8 cellular contexts compared by ENCODE assay signal in the genomic region with DNA sequence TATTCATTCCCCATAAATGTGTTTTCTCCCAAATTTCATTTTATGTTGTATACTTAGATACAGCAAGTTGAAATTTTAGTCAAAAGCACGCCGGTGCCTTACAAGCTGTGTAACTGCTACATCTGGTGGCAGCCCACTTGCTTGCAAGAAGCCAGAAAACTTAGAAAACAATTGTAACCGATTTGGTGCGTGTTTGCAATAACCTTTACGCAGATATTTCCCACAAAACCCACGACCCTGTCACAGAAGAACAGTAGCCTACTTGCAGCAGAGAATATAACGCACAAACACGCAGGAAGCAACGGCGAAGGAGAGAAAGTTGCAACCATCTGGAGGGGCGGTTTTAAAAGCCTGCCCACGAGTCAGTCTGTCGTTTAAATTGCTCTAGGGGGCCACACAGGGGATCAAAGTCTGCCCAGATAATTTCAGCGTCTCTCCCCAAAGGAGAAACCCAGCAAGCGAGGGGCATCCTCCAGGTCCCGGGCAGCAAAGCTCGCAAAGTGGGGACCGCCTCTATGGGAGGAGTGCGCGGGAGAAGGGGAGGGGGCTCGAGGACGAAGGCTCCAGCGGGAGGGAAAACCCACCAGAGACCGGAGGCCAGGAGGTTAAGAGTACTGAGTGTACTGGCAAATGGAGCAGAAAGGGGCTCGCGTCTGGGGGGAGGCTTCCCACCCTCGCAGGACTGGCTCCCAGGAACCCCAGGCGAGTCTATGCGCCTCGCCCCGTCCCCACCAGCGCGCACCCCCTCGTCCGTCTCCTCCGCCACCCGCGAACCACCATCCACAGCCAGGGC. TPM values are rescaled to one million over a fixed set of nuclear protein-coding genes. Genes with fewer than 3 reads are reported as not detected.
DNase-seq lines count a peak whose midpoint lies in the region; ATAC-seq lines count a peak whose summit lies in the region.

No MANE protein-coding gene starts in this region.

- 0% methylated on average over 28 to 38 of the region's 38 CpGs for WGBS in esophagus, 2 donors

- H3K36me3 ChIP-seq in esophagus (ENCODE audit: control insufficient read depth in 2 of 2, insufficient read depth in 2 of 2, low read length in 1 of 2) (no peaks in the 10 kb centered on the region), muscle layer of colon (ENCODE audit: insufficient read depth, low read length) (no peaks in the 10 kb centered on the region)

- H3K27me3 ChIP-seq in esophagus (ENCODE audit: control insufficient read depth in 1 of 2, insufficient read depth in 2 of 2, low read length in 2 of 2) (no peaks in the 10 kb centered on the region), muscle layer of colon (ENCODE audit: control insufficient read depth in 1 of 2, insufficient read depth in 2 of 2, low read length in 2 of 2) (no peaks in the 10 kb centered on the region)

- H3K4me3 ChIP-seq in esophagus (ENCODE audit: low read depth in 1 of 2, low read length in 2 of 2) (peak overlapping the region; percentile 75 to 77), muscle layer of colon (ENCODE audit: low read depth in 1 of 2, low read length in 2 of 2) (peak overlapping the region; percentile 60 to 67)

- peak; percentile 9 for ATAC-seq in HG03103 (IDR thresholded peaks at IDR 0.05; ENCODE audit: low read depth, unreplicated experiment)

- H3K4me1 ChIP-seq in esophagus (ENCODE audit: control insufficient read depth in 2 of 2, insufficient read depth in 2 of 2, low read length in 1 of 2) (no peaks in the 10 kb centered on the region), muscle layer of colon (ENCODE audit: insufficient read depth, low read length) (peaks cover 21% of the 10 kb centered on the region)

- DNase-seq in NK-92 treated with Interleukin-12 subunit alpha and Interleukin-12 subunit beta, amount 100 ng/mL, for 24 hours (lab: John Stamatoyannopoulos, UW): peak; percentile 54
- DNase-seq in NK-92 (lab: John Stamatoyannopoulos, UW; ENCODE audit: unreplicated experiment): no peak
- DNase-seq in NOMO-1 treated with DMSO at 0.1 percent for 48 hours (lab: John Stamatoyannopoulos, UW; ENCODE audit: unreplicated experiment): peak; percentile 71
- peak; percentile 74 for DNase-seq in activated T-cell treated with anti-CD3 and anti-CD28 coated beads, Interleukin-2, amount 50 U/mL, for 24 hours
- peak; percentile 5 to 19 for DNase-seq in stimulated activated CD8-positive, alpha-beta memory T cell treated with anti-CD3 and anti-CD28 coated beads, Interleukin-4, amount 100 ng/mL, for 4 hours (ENCODE audit: low read depth in 2 of 2, low spot score in 1 of 2)

- H3K27ac ChIP-seq in esophagus (ENCODE audit: low read depth in 2 of 2, low read length in 1 of 2) (peak overlapping the region; percentile 91 to 92), muscle layer of colon (ENCODE audit: low read depth, low read length) (peak overlapping the region; percentile 86)

- H3K9me3 ChIP-seq in esophagus (ENCODE audit: control insufficient read depth in 2 of 2, insufficient read depth in 1 of 2, low read depth in 1 of 2, low read length in 1 of 2) (no peaks in the 10 kb centered on the region), muscle layer of colon (ENCODE audit: low read length) (no peaks in the 10 kb centered on the region)

- peaks cover 19% of the 10 kb centered on the region for H3K36me3 Mint-ChIP-seq in activated T-cell treated with anti-CD3 and anti-CD28 coated beads, Interleukin-2, amount 50 U/mL, for 24 hours (ENCODE audit: low read depth)

- peak overlapping the region; percentile 95 for H3K27ac Mint-ChIP-seq in activated T-cell treated with anti-CD3 and anti-CD28 coated beads, Interleukin-2, amount 50 U/mL, for 24 hours

- H3K9me3 Mint-ChIP-seq in activated T-cell treated with anti-CD3 and anti-CD28 coated beads, Interleukin-2, amount 50 U/mL, for 24 hours: no peaks in the 10 kb centered on the region

- H3K4me1 Mint-ChIP-seq in activated T-cell treated with anti-CD3 and anti-CD28 coated beads, Interleukin-2, amount 50 U/mL, for 24 hours (ENCODE audit: low read depth): peaks cover 69% of the 10 kb centered on the region

- H3K27me3 Mint-ChIP-seq in activated T-cell treated with anti-CD3 and anti-CD28 coated beads, Interleukin-2, amount 50 U/mL, for 24 hours: no peaks in the 10 kb centered on the region

- peak overlapping the region; percentile 29 for H3K9ac ChIP-seq in muscle layer of colon (ENCODE audit: low read length)

- peak overlapping the region; percentile 90 for H3K4me3 Mint-ChIP-seq in activated T-cell treated with anti-CD3 and anti-CD28 coated beads, Interleukin-2, amount 50 U/mL, for 24 hours

RNA-seq across cellular contexts. Expression of a gene that starts 1.2 kb away (rescaled TPM):
- 10 to 100 TPM in 1 of 2 donors, 1 to 10 TPM in 1; 6.6 to 13.4 TPM for polyA plus RNA-seq in esophagus
